Comparison of ENCODE assay signal across 23 cellular contexts in genomic region chr7:100267648-100268047, GRCh38. TPM values are rescaled to one million over a fixed set of nuclear protein-coding genes. Genes with fewer than 3 reads are reported as not detected.
"Had no signal": no experiment of that assay in that cellular context is flagged by ENCODE, and none has a peak within 500 bp of the region (broad histone marks: within the 10 kb centered on the region; RNA-seq: fewer than 3 reads in every experiment).

No MANE protein-coding gene starts in this region.

- H3K4me1 ChIP-seq: SJCRH30 had no signal

- FAIRE-seq: RCC 7860 had no signal

- ATAC-seq: SK-N-SH treated with all-trans-retinoic acid at 6 μM for 48 hours had no signal

- H3K27me3 ChIP-seq: SJCRH30 had no signal

- DNase-seq: KBM-7, MV-4-11, NCI-H1048, NCI-H1105, NCI-H1417, NCI-H1436 treated with DMSO at 0.1 percent for 48 hours, NCI-H1694, NCI-H187 treated with DMSO at 0.1 percent for 48 hours, NCI-H2029 treated with DMSO at 0.1 percent for 48 hours, NCI-H2171 treated with DMSO at 0.1 percent for 48 hours, NCI-H524, NCI-H526 treated with DMSO at 0.1 percent for 48 hours, NCI-H774, Right ventricle myocardium superior, RPMI8226, SJCRH30 had no signal

- H3K36me3 ChIP-seq: SJCRH30 had no signal

- H3K9me3 Mint-ChIP-seq: IgD-negative memory B cell had no signal

- H3K9me3 ChIP-seq: SJCRH30 had no signal

- H3K27ac ChIP-seq: SJCRH30 had no signal

- H3K4me3 ChIP-seq: SJCRH30 had no signal

- H3K27me3 Mint-ChIP-seq: IgD-negative memory B cell had no signal

RNA-seq across cellular contexts. Expression of gene SPDYE3, which starts 39.9 kb away (rescaled TPM):
- total RNA-seq: HT1080, LHCN-M2, MCF 10A, NCI-H460, Right ventricle myocardium superior had no signal

RNA-seq across cellular contexts. Expression of gene PVRIG, which starts 47.9 kb away (rescaled TPM):
- total RNA-seq: HT1080, LHCN-M2, MCF 10A, NCI-H460, Right ventricle myocardium superior, SJCRH30 had no signal
